Comparison of ENCODE assay signal across 8 cellular contexts in genomic region chr11:47248304-47248663, GRCh38. TPM values are rescaled to one million over a fixed set of nuclear protein-coding genes. Genes with fewer than 3 reads are reported as not detected.
DNase-seq lines count a peak whose midpoint lies in the region; ATAC-seq and TF ChIP-seq lines count a peak whose summit lies in the region.

No MANE protein-coding gene starts in this region.

- H3K36me3 ChIP-seq in SU-DHL-6 (ENCODE audit: low read length): no peaks in the 10 kb centered on the region

- H3K27ac Mint-ChIP-seq in T-helper 2 cell treated with Interferon-gamma antibody and Interleukin-4, amounts not matched to agents 5 μg/mL and 100 μg/mL, for 36 hours: peak overlapping the region; percentile 95
- H3K27ac Mint-ChIP-seq in progenitor cell of endocrine pancreas: peak overlapping the region; percentile 100

- H3K27me3 ChIP-seq in SU-DHL-6 (ENCODE audit: low read length): no peaks in the 10 kb centered on the region

- no peaks in the 10 kb centered on the region for H3K9me2 ChIP-seq in SU-DHL-6 (replicated peaks; ENCODE audit: insufficient read depth, low read length)

- H3K9me3 Mint-ChIP-seq in T-helper 2 cell treated with Interferon-gamma antibody and Interleukin-4, amounts not matched to agents 5 μg/mL and 100 μg/mL, for 36 hours: no peaks in the 10 kb centered on the region
- H3K9me3 Mint-ChIP-seq in progenitor cell of endocrine pancreas (ENCODE audit: low read depth): no peaks in the 10 kb centered on the region

- H3K9ac ChIP-seq in SU-DHL-6 (ENCODE audit: low read length): peak overlapping the region; percentile 86

- H3K27me3 Mint-ChIP-seq in T-helper 2 cell treated with Interferon-gamma antibody and Interleukin-4, amounts not matched to agents 5 μg/mL and 100 μg/mL, for 36 hours (ENCODE audit: low read depth): no peaks in the 10 kb centered on the region
- H3K27me3 Mint-ChIP-seq in progenitor cell of endocrine pancreas: no peaks in the 10 kb centered on the region

- no peak for DNase-seq in T-helper 2 cell treated with Interferon-gamma antibody and Interleukin-4, amounts not matched to agents 5 μg/mL and 100 μg/mL, for 36 hours (ENCODE audit: low spot score)
- DNase-seq in T-helper 2 cell (no peak), foreskin fibroblast (peak; percentile 43 to 70), progenitor cell of endocrine pancreas (ENCODE audit: low spot score, unreplicated experiment) (no peak)
- no peak for DNase-seq in stimulated activated CD4-positive, alpha-beta T cell treated with anti-CD3 and anti-CD28 coated beads, Interleukin-4, amount 100 ng/mL, for 4 hours
- DNase-seq in stimulated activated CD4-positive, alpha-beta T cell treated with anti-CD3 and anti-CD28 coated beads, Interleukin-4, amount 100 ng/mL, for 1 hour: no peak

- H3K36me3 Mint-ChIP-seq in T-helper 2 cell treated with Interferon-gamma antibody and Interleukin-4, amounts not matched to agents 5 μg/mL and 100 μg/mL, for 36 hours (ENCODE audit: low read depth): peaks cover 21% of the 10 kb centered on the region
- peaks cover 3% of the 10 kb centered on the region for H3K36me3 Mint-ChIP-seq in progenitor cell of endocrine pancreas (ENCODE audit: insufficient read depth)

- H3K4me3 ChIP-seq in SU-DHL-6 (ENCODE audit: insufficient read depth, low read length, poor library complexity, severe bottlenecking) (peak overlapping the region; percentile 75), foreskin fibroblast (ENCODE audit: low read depth in 1 of 2, low read length in 2 of 2) (peak overlapping the region; percentile 94 to 98)

- H3K79me2 ChIP-seq in SU-DHL-6 (ENCODE audit: insufficient read depth, low read length): peaks cover 20% of the 10 kb centered on the region

- peak overlapping the region; percentile 70 for H3K27ac ChIP-seq in SU-DHL-6 (ENCODE audit: low read depth, low read length)

- H3K4me3 Mint-ChIP-seq in T-helper 2 cell treated with Interferon-gamma antibody and Interleukin-4, amounts not matched to agents 5 μg/mL and 100 μg/mL, for 36 hours: peak overlapping the region; percentile 99
- peak overlapping the region; percentile 99 for H3K4me3 Mint-ChIP-seq in progenitor cell of endocrine pancreas (ENCODE audit: low read depth)

- peak overlapping the region; percentile 89 for H2AFZ ChIP-seq in SU-DHL-6 (ENCODE audit: low read depth, low read length, severe bottlenecking)

- 0 out of 2 replicates have a peak, but pooled peaks cover 3% of the 10 kb centered on the region for H3F3A ChIP-seq in SU-DHL-6 (ENCODE audit: insufficient read depth)

- H3K9me3 ChIP-seq in SU-DHL-6 (ENCODE audit: insufficient read depth, low read length): no peaks in the 10 kb centered on the region

- no peak for TF ChIP-seq CTCF in SU-DHL-6 (IDR thresholded peaks at IDR 0.05; ENCODE audit: insufficient read depth, low read length, poor library complexity, severe bottlenecking)
- no peak for TF ChIP-seq CTCF in foreskin fibroblast (IDR thresholded peaks at IDR 0.05; ENCODE audit: low read depth, low read length)
- no peak for TF ChIP-seq CTCF in progenitor cell of endocrine pancreas (IDR thresholded peaks at IDR 0.05; ENCODE audit: unreplicated experiment)

- peaks cover 22% of the 10 kb centered on the region for H3K4me1 Mint-ChIP-seq in T-helper 2 cell treated with Interferon-gamma antibody and Interleukin-4, amounts not matched to agents 5 μg/mL and 100 μg/mL, for 36 hours (ENCODE audit: low read depth)
- peaks cover 11% of the 10 kb centered on the region for H3K4me1 Mint-ChIP-seq in progenitor cell of endocrine pancreas (ENCODE audit: low read depth)

- H3K4me2 ChIP-seq in SU-DHL-6 (ENCODE audit: low read depth, low read length, poor library complexity, severe bottlenecking): peak overlapping the region; percentile 92

- no peaks in the 10 kb centered on the region for H4K20me1 ChIP-seq in SU-DHL-6 (ENCODE audit: low read depth, low read length)

- peak; percentile 23 for ATAC-seq in HG02981 (IDR thresholded peaks at IDR 0.05; ENCODE audit: unreplicated experiment)

RNA-seq across cellular contexts. Expression of gene ACP2, which starts 0.3 kb away (rescaled TPM):
- 58.1 and 60.2 TPM in 2 replicates for total RNA-seq in progenitor cell of endocrine pancreas

RNA-seq across cellular contexts. Expression of gene NR1H3, which starts 9.5 kb away (rescaled TPM):
- 25.8 and 26.7 TPM in 2 replicates for total RNA-seq in progenitor cell of endocrine pancreas

RNA-seq across cellular contexts. Expression of gene MADD, which starts 21.6 kb away (rescaled TPM):
- 63.8 and 66.5 TPM in 2 replicates for total RNA-seq in progenitor cell of endocrine pancreas

RNA-seq across cellular contexts. Expression of gene DDB2, which starts 33.5 kb away (rescaled TPM):
- total RNA-seq in progenitor cell of endocrine pancreas: 31.4 and 32.0 TPM in 2 replicates

Comparison
In these comparisons a context has a peak if more than half of its experiments do, and no peak if none do; other contexts are left out.
1. DNase-seq: peak in foreskin fibroblast (2 of 2); none in T-helper 2 cell treated with Interferon-gamma antibody and Interleukin-4, amounts not matched to agents 5 μg/mL and 100 μg/mL, for 36 hours (single experiment), T-helper 2 cell (0 of 5), progenitor cell of endocrine pancreas (single experiment), stimulated activated CD4-positive, alpha-beta T cell treated with anti-CD3 and anti-CD28 coated beads, Interleukin-4, amount 100 ng/mL, for 4 hours (0 of 2) and stimulated activated CD4-positive, alpha-beta T cell treated with anti-CD3 and anti-CD28 coated beads, Interleukin-4, amount 100 ng/mL, for 1 hour (single experiment).